1 cellular context compared by ENCODE assay signal in the genomic region with DNA sequence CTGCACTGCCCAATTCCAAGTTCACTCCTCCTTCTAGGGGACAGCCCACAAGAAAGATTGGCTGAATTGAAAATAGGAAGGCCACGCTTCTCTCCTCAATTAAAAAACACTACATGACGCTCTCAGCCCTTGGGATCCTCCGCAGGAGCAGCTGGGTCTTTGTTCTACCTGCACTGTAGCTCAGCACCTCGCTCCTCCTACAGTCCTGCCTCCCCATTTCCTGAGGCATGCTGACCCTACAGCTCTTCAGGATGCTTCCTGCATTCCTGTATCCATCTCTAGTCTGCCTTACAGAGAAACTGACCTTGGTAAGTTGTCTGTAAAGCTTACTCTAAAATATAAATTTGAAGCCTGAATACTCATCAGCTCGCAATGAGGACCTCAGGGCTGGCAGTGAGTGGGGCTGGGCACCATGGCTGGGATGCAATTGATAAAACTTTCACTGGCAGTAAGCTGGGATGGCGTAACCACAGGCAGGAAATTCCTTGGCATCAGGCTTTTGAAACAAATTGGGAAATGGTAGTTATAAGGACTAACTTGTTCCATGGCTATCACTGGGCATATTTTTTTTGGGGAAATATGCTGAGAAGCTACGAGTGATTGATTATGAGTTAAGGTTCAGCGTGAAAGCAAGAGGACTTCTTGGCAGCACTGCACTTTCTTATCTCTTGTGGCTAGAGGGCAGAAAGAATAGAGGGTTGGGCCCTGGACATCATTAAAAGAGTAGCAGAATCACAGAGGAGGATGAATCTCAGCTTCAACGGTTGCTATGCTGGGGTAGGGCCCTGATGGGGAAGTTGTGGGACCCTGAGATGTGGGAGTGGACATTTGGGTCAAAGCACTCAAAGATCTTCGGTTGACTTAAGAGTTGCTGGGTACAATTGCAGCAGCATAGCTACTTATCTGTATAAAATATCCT.
TF ChIP-seq lines count a peak whose summit lies in the region.

No MANE protein-coding gene starts in this region.

TF ChIP-seq in WTC11, 78 proteins besides CTCF, POLR2A, EP300 and RAD21 (continued from another document):
- TF ChIP-seq ARID4B (CRISPR knock-in tag; IDR thresholded peaks at IDR 0.05; ENCODE audit: borderline replicate concordance), result no peak
- TF ChIP-seq FOXJ3 (CRISPR knock-in tag; IDR thresholded peaks at IDR 0.05; ENCODE audit: borderline replicate concordance), result no peak
- TF ChIP-seq ATF6 (CRISPR knock-in tag; IDR thresholded peaks at IDR 0.05), result no peak
- no peak for TF ChIP-seq FOXP1 (CRISPR knock-in tag; IDR thresholded peaks at IDR 0.05; ENCODE audit: borderline replicate concordance)
- TF ChIP-seq, protein P1, sequence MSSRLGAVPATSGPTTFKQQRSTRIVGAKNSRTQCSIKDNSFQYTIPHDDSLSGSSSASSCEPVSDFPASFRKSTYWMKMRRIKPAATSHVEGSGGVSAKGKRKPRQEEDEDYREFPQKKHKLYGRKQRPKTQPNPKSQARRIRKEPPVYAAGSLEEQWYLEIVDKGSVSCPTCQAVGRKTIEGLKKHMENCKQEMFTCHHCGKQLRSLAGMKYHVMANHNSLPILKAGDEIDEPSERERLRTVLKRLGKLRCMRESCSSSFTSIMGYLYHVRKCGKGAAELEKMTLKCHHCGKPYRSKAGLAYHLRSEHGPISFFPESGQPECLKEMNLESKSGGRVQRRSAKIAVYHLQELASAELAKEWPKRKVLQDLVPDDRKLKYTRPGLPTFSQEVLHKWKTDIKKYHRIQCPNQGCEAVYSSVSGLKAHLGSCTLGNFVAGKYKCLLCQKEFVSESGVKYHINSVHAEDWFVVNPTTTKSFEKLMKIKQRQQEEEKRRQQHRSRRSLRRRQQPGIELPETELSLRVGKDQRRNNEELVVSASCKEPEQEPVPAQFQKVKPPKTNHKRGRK (CRISPR knock-in tag; IDR thresholded peaks at IDR 0.05; ENCODE audit: borderline replicate concordance), result no peak
- no peak for TF ChIP-seq OVOL2 (CRISPR knock-in tag; IDR thresholded peaks at IDR 0.05; ENCODE audit: borderline replicate concordance)
- no peak for TF ChIP-seq TP53 (CRISPR knock-in tag; IDR thresholded peaks at IDR 0.05)
TF ChIP-seq in WTC11: peak in this region for 0.
